Comparison of ENCODE assay signal across 16 cellular contexts in the genomic region with DNA sequence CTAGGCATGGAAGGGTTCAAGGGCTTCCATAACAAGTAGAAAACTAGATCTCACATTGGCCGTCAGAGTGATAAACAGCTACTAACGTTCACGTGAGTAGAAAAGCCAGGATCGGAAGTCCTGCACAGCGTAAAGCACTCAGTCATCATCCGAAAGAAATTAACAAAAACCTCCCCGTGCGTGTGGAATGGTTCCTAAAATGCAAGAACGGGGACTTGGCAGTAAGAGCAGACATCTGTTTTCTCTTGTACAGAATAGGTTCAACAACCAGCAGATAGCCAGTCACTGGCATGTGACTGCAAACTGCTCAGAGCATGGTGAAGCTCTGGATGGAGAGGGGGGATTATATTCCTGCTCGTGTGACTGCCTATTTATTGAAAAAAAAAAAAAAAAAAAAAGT.
DNase-seq lines count a peak whose midpoint lies in the region; ATAC-seq and TF ChIP-seq lines count a peak whose summit lies in the region.
"Had no signal": no experiment of that assay in that cellular context is flagged by ENCODE, and none has a peak within 500 bp of the region (broad histone marks: within the 10 kb centered on the region; RNA-seq: fewer than 3 reads in every experiment).

No MANE protein-coding gene starts in this region.

- DNase-seq in AG08396 (ENCODE audit: low spot score) (peak; percentile 47), NCI-H446 treated with DMSO at 0.1 percent for 48 hours (lab: John Stamatoyannopoulos, UW) (peak; percentile 93), foreskin fibroblast (peak; percentile 95 to 97), psoas muscle (no peak), GF-D8 (lab: John Stamatoyannopoulos, UW) (no peak), NCI-H1694 (lab: John Stamatoyannopoulos, UW) (no peak)
- no peak for DNase-seq in stimulated activated CD4-positive, alpha-beta T cell treated with anti-CD3 and anti-CD28 coated beads, Interleukin-2, amount 100 ng/mL, for 24 hours
- DNase-seq: activated naive CD4-positive, alpha-beta T cell treated with Interleukin-2 at 50 U/mL for 16 hours; DMS79 treated with DMSO at 0.1 percent for 48 hours; NCI-H1105 treated with DMSO at 0.1 percent for 48 hours; NCI-H510A treated with DMSO at 0.1 percent for 48 hours; RPMI8226; stimulated activated CD4-positive, alpha-beta T cell treated with anti-CD3 and anti-CD28 coated beads, Interleukin-15, amount 100 ng/mL, for 24 hours; stimulated activated CD8-positive, alpha-beta memory T cell treated with anti-CD3 and anti-CD28 coated beads, Interleukin-4, amount 100 ng/mL, for 48 hours; T1000 had no signal

- peak in 3 of 4 donors; percentile 38 to 69 (median 50) for ATAC-seq in psoas muscle
- no peak for ATAC-seq in HG03135 (IDR thresholded peaks at IDR 0.05; ENCODE audit: unreplicated experiment)

- no peaks in the 10 kb centered on the region for H3K9me3 ChIP-seq in psoas muscle

- TF ChIP-seq CTCF in foreskin fibroblast (IDR thresholded peaks at IDR 0.05; ENCODE audit: low read depth, low read length) = no peak
- no peak for TF ChIP-seq CTCF in psoas muscle (IDR thresholded peaks at IDR 0.05)

- H3K27me3 ChIP-seq in psoas muscle (ENCODE audit: insufficient read depth in 3 of 3, low read length in 2 of 3) = no peaks in the 10 kb centered on the region

- H3K27ac ChIP-seq in psoas muscle = peak overlapping the region; percentile 6

- intact Hi-C loops in psoas muscle (cut with DNase I) = no loop called here

- 29 to 39% (median 34%) methylated on average over 10 of the region's 10 CpGs for WGBS in psoas muscle, 3 donors

- H3K36me3 ChIP-seq in psoas muscle (ENCODE audit: insufficient read depth in 1 of 2, low read depth in 1 of 2) = peaks cover 9 to 14% of the 10 kb centered on the region in 2 donors

- peaks cover 47% of the 10 kb centered on the region for H3K4me1 ChIP-seq in psoas muscle

- H3K4me3 ChIP-seq in foreskin fibroblast (ENCODE audit: low read depth in 1 of 2, low read length in 2 of 2) (peak overlapping the region in 1 of 2 donors; percentile 23), psoas muscle (peak overlapping the region; percentile 21)

Comparison
In these comparisons a context has a peak if more than half of its experiments do, and no peak if none do; other contexts are left out.
1. DNase-seq: peak in AG08396 (single experiment), NCI-H446 treated with DMSO at 0.1 percent for 48 hours (single experiment) and foreskin fibroblast (2 of 2); none in psoas muscle (0 of 2), GF-D8 (single experiment), NCI-H1694 (single experiment) and stimulated activated CD4-positive, alpha-beta T cell treated with anti-CD3 and anti-CD28 coated beads, Interleukin-2, amount 100 ng/mL, for 24 hours (0 of 2).